1 cellular context compared by ENCODE assay signal in the genomic region with DNA sequence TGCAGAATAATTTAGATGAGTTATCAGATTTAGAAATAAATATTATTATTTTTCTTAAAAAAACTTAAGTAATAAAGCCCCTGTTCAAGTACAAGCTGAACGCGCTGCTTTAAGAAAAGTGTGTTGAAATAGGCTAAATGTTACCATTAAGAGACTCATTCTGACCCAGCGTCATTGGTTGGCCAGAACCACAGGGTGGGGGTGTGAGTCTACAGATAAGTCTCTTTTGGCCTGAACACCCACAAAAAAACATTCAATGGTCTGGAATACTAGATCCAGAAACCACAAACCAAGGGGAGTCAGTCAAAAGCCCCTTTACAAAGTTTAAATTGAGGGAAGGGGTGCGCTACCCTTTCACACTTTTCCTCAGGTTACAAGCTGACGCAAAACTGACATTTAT.
TF ChIP-seq lines count a peak whose summit lies in the region.

No MANE protein-coding gene starts in this region.

TF ChIP-seq in SK-N-SH, 30 proteins besides CTCF, POLR2A, EP300 and RAD21 (continued from another document):
- TF ChIP-seq REST (IDR thresholded peaks at IDR 0.05; ENCODE audit: low read depth, low read length) (no peak), FOXJ3 (CRISPR knock-in tag; IDR thresholded peaks at IDR 0.05) (no peak), RFX5 (IDR thresholded peaks at IDR 0.05; ENCODE audit: low read length) (no peak), FOXM1 (IDR thresholded peaks at IDR 0.05; ENCODE audit: low read depth) (no peak), RXRA (IDR thresholded peaks at IDR 0.05; ENCODE audit: borderline replicate concordance, low read depth) (no peak), TEAD4 (IDR thresholded peaks at IDR 0.05; ENCODE audit: borderline replicate concordance, insufficient read depth) (no peak), POLR2AphosphoS5 (IDR thresholded peaks at IDR 0.05; ENCODE audit: low read depth, low read length) (no peak), SIN3A (IDR thresholded peaks at IDR 0.05; ENCODE audit: borderline replicate concordance, low read depth, low read length) (no peak), EZH2phosphoT487 (IDR thresholded peaks at IDR 0.05; ENCODE audit: borderline replicate concordance, low read depth) (no peak), ELF1 (IDR thresholded peaks at IDR 0.05) (no peak), TAF1 (IDR thresholded peaks at IDR 0.05; ENCODE audit: borderline replicate concordance, low read depth, low read length) (no peak), CHD2 (IDR thresholded peaks at IDR 0.05; ENCODE audit: low read length, partially characterized antibody) (no peak)
- TF ChIP-seq, protein P1, sequence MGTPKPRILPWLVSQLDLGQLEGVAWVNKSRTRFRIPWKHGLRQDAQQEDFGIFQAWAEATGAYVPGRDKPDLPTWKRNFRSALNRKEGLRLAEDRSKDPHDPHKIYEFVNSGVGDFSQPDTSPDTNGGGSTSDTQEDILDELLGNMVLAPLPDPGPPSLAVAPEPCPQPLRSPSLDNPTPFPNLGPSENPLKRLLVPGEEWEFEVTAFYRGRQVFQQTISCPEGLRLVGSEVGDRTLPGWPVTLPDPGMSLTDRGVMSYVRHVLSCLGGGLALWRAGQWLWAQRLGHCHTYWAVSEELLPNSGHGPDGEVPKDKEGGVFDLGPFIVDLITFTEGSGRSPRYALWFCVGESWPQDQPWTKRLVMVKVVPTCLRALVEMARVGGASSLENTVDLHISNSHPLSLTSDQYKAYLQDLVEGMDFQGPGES (IDR thresholded peaks at IDR 0.05; ENCODE audit: low read depth, low read length), result no peak
- TF ChIP-seq, protein P2, sequence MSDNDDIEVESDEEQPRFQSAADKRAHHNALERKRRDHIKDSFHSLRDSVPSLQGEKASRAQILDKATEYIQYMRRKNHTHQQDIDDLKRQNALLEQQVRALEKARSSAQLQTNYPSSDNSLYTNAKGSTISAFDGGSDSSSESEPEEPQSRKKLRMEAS (IDR thresholded peaks at IDR 0.05; ENCODE audit: low read depth), result no peak
